8 cellular contexts compared by ENCODE assay signal in genomic region chr6:37155394-37156312, GRCh38. TPM values are rescaled to one million over a fixed set of nuclear protein-coding genes. Genes with fewer than 3 reads are reported as not detected.
A peak's percentile ranks its signal among the peaks of the same experiment; 100 is the strongest.
DNase-seq lines count a peak whose midpoint lies in the region; ATAC-seq and TF ChIP-seq lines count a peak whose summit lies in the region.

No MANE protein-coding gene starts in this region.

- DNase-seq in NCI-H146 (lab: John Stamatoyannopoulos, UW) (peak; percentile 28), NCI-H146 treated with DMSO at 0.1 percent for 48 hours (lab: John Stamatoyannopoulos, UW; ENCODE audit: unreplicated experiment) (no peak), activated T-cell treated with anti-CD3 and anti-CD28 coated beads for 4 hours (peak; percentile 23), aorta (no peak), A673 (ENCODE audit: low spot score) (no peak), HAP-1 (ENCODE audit: low spot score in 2 of 2) (no peak)
- DNase-seq in stimulated activated CD4-positive, alpha-beta T cell treated with anti-CD3 and anti-CD28 coated beads, Interleukin-12 subunit alpha, Interleukin-12 subunit beta, amount 100 ng/mL, for 4 hours: peak; percentile 41

- TF ChIP-seq CTCF in A673 (conservative IDR thresholded peaks at IDR 0.05; ENCODE audit: low read depth, low read length): no peak

- H3K9me3 ChIP-seq in aorta (ENCODE audit: control insufficient read depth, low read length) (no peaks in the 10 kb centered on the region), A673 (ENCODE audit: low read depth, low read length, poor library complexity, severe bottlenecking) (no peaks in the 10 kb centered on the region), HAP-1 (no peaks in the 10 kb centered on the region)

- in situ Hi-C loops in HAP-1 (cut with MboI; ENCODE audit: low sequenced_read_pairs): no loop called here

- 55 to 58% methylated on average over 11 of the region's 11 CpGs for WGBS in aorta, 2 donors

- ATAC-seq in HG03139 (IDR thresholded peaks at IDR 0.05; ENCODE audit: unreplicated experiment): peak; percentile 79
- no peak for ATAC-seq in aorta (ENCODE audit: low FRiP score)

- POLR2A ChIA-PET in A673 (lab: Charles Lee; ENCODE audit: low non-redundant PET): interaction anchor here (0.5 kb wide), 1 partner anchor 14 kb away, joined by 21 read pairs; no protein-coding TSS in a partner anchor

- CTCF ChIA-PET in A673 (lab: Charles Lee): no interaction called here

- H3K4me1 ChIP-seq in aorta (ENCODE audit: control insufficient read depth in 1 of 2, insufficient read depth in 2 of 2, low read length in 2 of 2) (no peaks in the 10 kb centered on the region), A673 (ENCODE audit: insufficient read depth, low read length, poor library complexity, severe bottlenecking) (peaks cover 5% of the 10 kb centered on the region), HAP-1 (no peaks in the 10 kb centered on the region; the same call in 1 of the 2 replicates)

- intact Hi-C loops in aorta (cut with DNase I): no loop called here
- intact Hi-C loops in A673 (cut with micrococcal nuclease; ENCODE audit: unreplicated experiment): no loop called here

- no TSS peak for BruUV-seq in A673 (replicated peaks; lab: Mats Ljungman, UMichigan)

- no peaks in the 10 kb centered on the region for H3K27me3 ChIP-seq in aorta (ENCODE audit: control insufficient read depth in 1 of 2, insufficient read depth in 2 of 2, low read length in 1 of 2)
- H3K27me3 ChIP-seq in A673 (replicated peaks; ENCODE audit: insufficient read depth, low read depth, low read length, poor library complexity): no peaks in the 10 kb centered on the region
- no peaks in the 10 kb centered on the region for H3K27me3 ChIP-seq in HAP-1 (ENCODE audit: low read depth)

- H3K4me3 ChIP-seq in aorta (ENCODE audit: low read length in 2 of 2) (no peak overlapping the region), A673 (ENCODE audit: low read depth, low read length, poor library complexity, severe bottlenecking) (no peak overlapping the region), HAP-1 (no peak overlapping the region)

- no peaks in the 10 kb centered on the region for H3K36me3 ChIP-seq in aorta (ENCODE audit: control insufficient read depth in 1 of 2, insufficient read depth in 2 of 2, low read length in 1 of 2)
- no peaks in the 10 kb centered on the region for H3K36me3 ChIP-seq in A673 (ENCODE audit: insufficient read depth, low read length, poor library complexity, severe bottlenecking)
- no peaks in the 10 kb centered on the region for H3K36me3 ChIP-seq in HAP-1 (replicated peaks)

- H3K27ac ChIP-seq in aorta (ENCODE audit: low read depth in 1 of 2, low read length in 2 of 2) (no peak overlapping the region), A673 (ENCODE audit: low read depth, low read length, poor library complexity, severe bottlenecking) (no peak overlapping the region)

RNA-seq across cellular contexts. Expression of gene PIM1, which starts 14.3 kb away (rescaled TPM):
- total RNA-seq in aorta (10 to 100 TPM; 42.7 to 54.2 TPM), A673 (2021) (8.9 and 10.6 TPM in 2 replicates)
- 10 to 100 TPM; 17.2 to 24.8 TPM for polyA plus RNA-seq in aorta

Comparison
In these comparisons a context has a peak if more than half of its experiments do, and no peak if none do; other contexts are left out.
1. DNase-seq: peak in NCI-H146 (single experiment), activated T-cell treated with anti-CD3 and anti-CD28 coated beads for 4 hours (single experiment) and stimulated activated CD4-positive, alpha-beta T cell treated with anti-CD3 and anti-CD28 coated beads, Interleukin-12 subunit alpha, Interleukin-12 subunit beta, amount 100 ng/mL, for 4 hours (single experiment); none in NCI-H146 treated with DMSO at 0.1 percent for 48 hours (single experiment), aorta (0 of 2), A673 (single experiment) and HAP-1 (0 of 2).